Comparison of ENCODE assay signal across 10 cellular contexts in genomic region chr12:52280796-52281560, GRCh38. TPM values are rescaled to one million over a fixed set of nuclear protein-coding genes. Genes with fewer than 3 reads are reported as not detected.
DNase-seq lines count a peak whose midpoint lies in the region; ATAC-seq, FAIRE-seq and TF ChIP-seq lines count a peak whose summit lies in the region.
"Had no signal": no experiment of that assay in that cellular context is flagged by ENCODE, and none has a peak within 500 bp of the region (broad histone marks: within the 10 kb centered on the region; RNA-seq: fewer than 3 reads in every experiment).

No MANE protein-coding gene starts in this region.

- H3K4me1 Mint-ChIP-seq in mesothelial cell of epicardium = peaks cover 60% of the 10 kb centered on the region

- peak; percentile 89 for TF ChIP-seq POLR2A in A549 (IDR thresholded peaks at IDR 0.05; ENCODE audit: low read length)

- H3K9me3 Mint-ChIP-seq in mesothelial cell of epicardium = no peaks in the 10 kb centered on the region
- H3K9me3 Mint-ChIP-seq: CD4-positive, alpha-beta memory T cell; nephron had no signal

- peaks cover 2% of the 10 kb centered on the region for H3K27me3 Mint-ChIP-seq in mesothelial cell of epicardium (ENCODE audit: low read depth)

- H3K4me3 Mint-ChIP-seq in mesothelial cell of epicardium = no peak overlapping the region
- H3K4me3 Mint-ChIP-seq: CD4-positive, alpha-beta memory T cell; nephron had no signal

- TF ChIP-seq CTCF in A549 (IDR thresholded peaks at IDR 0.05) (no peak), mesothelial cell of epicardium (IDR thresholded peaks at IDR 0.05; ENCODE audit: unreplicated experiment) (no peak), GM10266 (IDR thresholded peaks at IDR 0.05; ENCODE audit: control insufficient read depth, insufficient read depth, low read depth, missing control alignments) (no peak)

- peak in 1 of 2 experiments; percentile 20; a peak in 1 of 5 replicates for TF ChIP-seq RAD21 in A549 (conservative IDR thresholded peaks at IDR 0.05 in 1 of 2, IDR thresholded peaks at IDR 0.05 in 1 of 2)

- CTCF ChIA-PET in A549 (lab: Yijun Ruan, JAX) = interaction anchor here (0.7 to 15.3 kb wide), 22 partner anchors 11 to 617 kb away, joined by 3 to 387 read pairs (median 20); partner anchors contain the start of gene KRT83

- DNase-seq in A549 (ENCODE audit: low read depth in 1 of 2, low spot score in 1 of 2) = peak; percentile 95 to 100
- peak; percentile 92 for DNase-seq in LHCN-M2 (ENCODE audit: low read depth)
- peak; percentile 64 for DNase-seq in epidermal melanocyte (ENCODE audit: insufficient read length, low spot score)
- peak in 1 of 2 experiments; percentile 62 for DNase-seq in mesothelial cell of epicardium (ENCODE audit: low spot score in 2 of 2, unreplicated experiment in 2 of 2)
- DNase-seq in GM10266 (ENCODE audit: extremely low spot score) = no peak
- DNase-seq in stimulated activated naive CD4-positive, alpha-beta T cell treated with Interleukin-2 at 50 U/mL for 16 hours (lab: John Stamatoyannopoulos, UW) = no peak
- DNase-seq: CD4-positive, alpha-beta memory T cell had no signal

- FAIRE-seq in A549 (lab: Jason Lieb, UNC) = no peak

- no peaks in the 10 kb centered on the region for H3K36me3 Mint-ChIP-seq in mesothelial cell of epicardium
- H3K36me3 Mint-ChIP-seq: CD4-positive, alpha-beta memory T cell had no signal

- peak overlapping the region; percentile 90 for H3K27ac Mint-ChIP-seq in mesothelial cell of epicardium
- H3K27ac Mint-ChIP-seq: CD4-positive, alpha-beta memory T cell had no signal

- peaks cover 86% of the 10 kb centered on the region for H3K4me1 ChIP-seq in A549

- peak; percentile 58 to 63 for ATAC-seq in A549
- ATAC-seq in GM19324 (IDR thresholded peaks at IDR 0.05; ENCODE audit: low FRiP score, unreplicated experiment) = no peak
- ATAC-seq in HG03354 (IDR thresholded peaks at IDR 0.05; ENCODE audit: poor library complexity, severe bottlenecking, unreplicated experiment) = no peak

- no peak overlapping the region for H3K4me3 ChIP-seq in A549

- TF ChIP-seq EP300 in A549 (IDR thresholded peaks at IDR 0.05) = peak; percentile 86 to 92; a peak in 4 of 5 replicates

- peak overlapping the region; percentile 96 to 100 for H3K27ac ChIP-seq in A549

- no peaks in the 10 kb centered on the region for H3K9me3 ChIP-seq in A549

- H3K4me2 ChIP-seq in A549 = peak overlapping the region; percentile 54

- POLR2A ChIA-PET in A549 (lab: Yijun Ruan, JAX) = interaction anchor here (0.6 to 11.7 kb wide), 17 partner anchors 12 to 725 kb away, joined by 3 to 383 read pairs (median 7); partner anchors contain the start of genes EIF4B, KRT7, KRT80 and NR4A1

- WGBS in A549 (ENCODE audit: missing lambda C conversion rate) = 0% methylated on average over 4 of the region's 4 CpGs

TF ChIP-seq in A549, 52 proteins besides CTCF, POLR2A, EP300 and RAD21 (continues in another document):
- TF ChIP-seq FOSL2 (IDR thresholded peaks at IDR 0.05) (no peak; the same call in 1 of the 2 replicates), FOSL2 (CRISPR knock-in tag; IDR thresholded peaks at IDR 0.05) (peak; percentile 57), RFX5 (IDR thresholded peaks at IDR 0.05) (no peak), CHD2 (IDR thresholded peaks at IDR 0.05; ENCODE audit: low read length, partially characterized antibody) (no peak), HMGXB4 (CRISPR knock-in tag; IDR thresholded peaks at IDR 0.05; ENCODE audit: borderline replicate concordance) (peak; percentile 98), GATA3 (IDR thresholded peaks at IDR 0.05; ENCODE audit: borderline replicate concordance) (peak; percentile 87), NFE2L2 (conservative IDR thresholded peaks at IDR 0.05; ENCODE audit: low read length) (peak; percentile 43), JUN (IDR thresholded peaks at IDR 0.05) (peak; percentile 92 to 95), MAX (IDR thresholded peaks at IDR 0.05) (peak; percentile 36), KDM5A (IDR thresholded peaks at IDR 0.05) (no peak), SMC3 (IDR thresholded peaks at IDR 0.05) (0 out of 3 replicates have a peak, but pooled peaks have one; percentile 4), FOSB (CRISPR knock-in tag; IDR thresholded peaks at IDR 0.05) (peak; percentile 98), CEBPB (IDR thresholded peaks at IDR 0.05) (peak in 1 of 2 experiments; percentile 78; a peak in 3 of 4 replicates), MAFK (IDR thresholded peaks at IDR 0.05; ENCODE audit: partially characterized antibody) (peak; percentile 87), JUNB (IDR thresholded peaks at IDR 0.05) (peak; percentile 65; the same call in 1 of the 2 replicates), HOXA7 (CRISPR knock-in tag; IDR thresholded peaks at IDR 0.05) (peak; percentile 97), NPAS2 (CRISPR knock-in tag; IDR thresholded peaks at IDR 0.05; ENCODE audit: borderline replicate concordance) (peak; percentile 31; the same call in 1 of the 2 replicates), RARB (CRISPR knock-in tag; IDR thresholded peaks at IDR 0.05) (peak; percentile 84; the same call in 1 of the 2 replicates), BCL3 (IDR thresholded peaks at IDR 0.05) (no peak; the same call in 2 of the 3 replicates)

RNA-seq across cellular contexts. Expression of gene KRT86, which starts 6.5 kb away (rescaled TPM):
- 23.5 and 43.0 TPM in 2 replicates for polyA plus RNA-seq in A549 (2011; rRNA removed)
- polyA plus RNA-seq in A549 (2012; cell fraction: cytosol; rRNA removed) = 10.6 and 13.1 TPM in 2 replicates
- 73.1 and 148 TPM in 2 replicates for polyA plus RNA-seq in A549 (2012; cell fraction: nucleus; rRNA removed)
- polyA plus RNA-seq in A549 (2017; fragmentation: RNase III; extraction: RNeasy Plus Mini Kit Qiagen cat#74134 plus additional on column Dnase treatment) = 331 to 441 TPM (median 378 TPM) in 3 replicates
- polyA minus RNA-seq in A549 (2011; rRNA and poly(A)+ RNA removed) = 4.4 and 5.3 TPM in 2 replicates
- 0.06 TPM in 1 of 2 replicates, not detected in the other for total RNA-seq in LHCN-M2 (2014; rRNA removed)
- polyA plus RNA-seq in LHCN-M2 (2012) = 0.33 TPM
- 0.16 TPM in 1 of 3 replicates, not detected in the others for total RNA-seq in mesothelial cell of epicardium
- total RNA-seq: CD4-positive, alpha-beta memory T cell had no signal
- polyA plus RNA-seq: CD4-positive, alpha-beta memory T cell had no signal

RNA-seq across cellular contexts. Expression of gene KRT81, which starts 10.4 kb away (rescaled TPM):
- polyA plus RNA-seq in A549 (2011; rRNA removed) (1,799 and 1,935 TPM in 2 replicates), A549 (2017; fragmentation: RNase III; extraction: RNeasy Plus Mini Kit Qiagen cat#74134 plus additional on column Dnase treatment) (3,419 to 3,643 TPM (median 3,445 TPM) in 3 replicates)
- 4,307 and 4,853 TPM in 2 replicates for polyA plus RNA-seq in A549 (2012; cell fraction: cytosol; rRNA removed)
- polyA plus RNA-seq in A549 (2012; cell fraction: nucleus; rRNA removed) = 4,173 and 4,472 TPM in 2 replicates
- polyA minus RNA-seq in A549 (2011; rRNA and poly(A)+ RNA removed) = 632 and 835 TPM in 2 replicates
- total RNA-seq in LHCN-M2 (2014; rRNA removed) (0.11 and 1.2 TPM in 2 replicates), mesothelial cell of epicardium (0.16 TPM in 1 of 3 replicates, not detected in the others)
- 1.6 TPM for polyA plus RNA-seq in LHCN-M2 (2012)
- total RNA-seq: CD4-positive, alpha-beta memory T cell had no signal
- polyA plus RNA-seq: CD4-positive, alpha-beta memory T cell had no signal

RNA-seq across cellular contexts. Expression of gene KRT83, which starts 40.2 kb away (rescaled TPM):
- polyA plus RNA-seq in A549 (2011; rRNA removed) = 11.6 and 20.4 TPM in 2 replicates
- 2.3 TPM in 2 replicates for polyA plus RNA-seq in A549 (2012; cell fraction: cytosol; rRNA removed)
- 1.4 and 1.8 TPM in 2 replicates for polyA plus RNA-seq in A549 (2012; cell fraction: nucleus; rRNA removed)
- 43.3 to 52.1 TPM (median 44.8 TPM) in 3 replicates for polyA plus RNA-seq in A549 (2017; fragmentation: RNase III; extraction: RNeasy Plus Mini Kit Qiagen cat#74134 plus additional on column Dnase treatment)
- polyA minus RNA-seq in A549 (2011; rRNA and poly(A)+ RNA removed) = 3.5 and 4.8 TPM in 2 replicates
- not detected in 2 replicates for total RNA-seq in LHCN-M2 (2014; rRNA removed)
- polyA plus RNA-seq in LHCN-M2 (2012) = 0.02 TPM
- total RNA-seq in mesothelial cell of epicardium = not detected in 3 replicates
- total RNA-seq: CD4-positive, alpha-beta memory T cell had no signal
- polyA plus RNA-seq: CD4-positive, alpha-beta memory T cell had no signal

RNA-seq across cellular contexts. Expression of gene KRT7, which starts 47.9 kb away (rescaled TPM):
- polyA plus RNA-seq in A549 (2011; rRNA removed) = 2,033 and 2,623 TPM in 2 replicates
- polyA plus RNA-seq in A549 (2012; cell fraction: cytosol; rRNA removed) = 5,680 and 6,103 TPM in 2 replicates
- polyA plus RNA-seq in A549 (2012; cell fraction: nucleus; rRNA removed) = 6,979 and 9,418 TPM in 2 replicates
- polyA plus RNA-seq in A549 (2017; fragmentation: RNase III; extraction: RNeasy Plus Mini Kit Qiagen cat#74134 plus additional on column Dnase treatment) = 3,055 to 3,652 TPM (median 3,189 TPM) in 3 replicates
- 2,472 and 2,922 TPM in 2 replicates for polyA minus RNA-seq in A549 (2011; rRNA and poly(A)+ RNA removed)
- total RNA-seq in LHCN-M2 (2014; rRNA removed) = 0.40 and 2.2 TPM in 2 replicates
- polyA plus RNA-seq in LHCN-M2 (2012) = 11.4 TPM
- total RNA-seq in mesothelial cell of epicardium = 85.5 to 90.3 TPM (median 86.6 TPM) in 3 replicates
- total RNA-seq: CD4-positive, alpha-beta memory T cell had no signal
- polyA plus RNA-seq: CD4-positive, alpha-beta memory T cell had no signal

Comparison
In these comparisons a context has a peak if more than half of its experiments do, and no peak if none do; other contexts are left out.
1. ATAC-seq: peak in A549 (2 of 2); none in GM19324 (single experiment) and HG03354 (single experiment).
2. DNase-seq: peak in A549 (2 of 2), LHCN-M2 (single experiment) and epidermal melanocyte (single experiment); none in GM10266 (single experiment) and stimulated activated naive CD4-positive, alpha-beta T cell treated with Interleukin-2 at 50 U/mL for 16 hours (single experiment).